Comparison of ENCODE assay signal across 28 cellular contexts in the genomic region with DNA sequence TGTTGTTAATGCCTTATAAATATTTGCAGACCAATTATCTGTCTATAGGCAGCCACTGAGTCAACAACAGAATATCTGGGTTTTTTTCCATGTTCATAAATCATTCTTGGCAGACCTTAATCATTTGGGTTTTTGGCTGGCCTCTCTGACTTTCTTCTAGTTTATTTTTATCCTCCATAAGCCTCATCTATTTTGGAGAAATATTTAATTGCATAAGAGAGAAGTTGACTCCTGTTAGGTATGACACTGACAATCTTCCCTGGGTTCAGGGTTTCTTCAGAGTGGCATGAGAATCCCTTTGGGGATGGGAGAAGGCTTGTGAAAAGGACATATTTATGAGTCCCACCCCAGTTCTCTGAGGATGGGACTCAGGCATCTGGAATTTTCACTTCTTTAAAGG.
"Had no signal": no experiment of that assay in that cellular context is flagged by ENCODE, and none has a peak within 500 bp of the region (broad histone marks: within the 10 kb centered on the region; RNA-seq: fewer than 3 reads in every experiment).

No MANE protein-coding gene starts in this region.

- H3K9me3 ChIP-seq: SJCRH30 had no signal

- H3K36me3 ChIP-seq: brain microvascular endothelial cell, SJCRH30 had no signal

- ATAC-seq: activated CD8-positive, alpha-beta T cell treated with anti-CD3 and anti-CD28 coated beads for 36 hours; activated T-cell treated with anti-CD3 and anti-CD28 coated beads, Interleukin-2, amount 50 U/mL, for 72 hours; activated T-helper 17 cell treated with anti-CD3 and anti-CD28 coated beads, Interleukin-2, amount 50 U/mL, for 72 hours had no signal

- H3K4me1 ChIP-seq: SJCRH30 had no signal

- H3K27ac ChIP-seq: brain microvascular endothelial cell, PC-9, RWPE1, SJCRH30, SK-N-MC had no signal

- FAIRE-seq: RCC 7860, TTC549 had no signal

- H3K27me3 ChIP-seq: brain microvascular endothelial cell, SJCRH30 had no signal

- H3K4me3 ChIP-seq: PC-9, SJCRH30, SK-N-MC had no signal

- DNase-seq: activated CD4-positive, alpha-beta T cell treated with anti-CD3 and anti-CD28 coated beads, Interleukin-2, amount 10 ng/mL, durations not matched to agents 24 days and 14 days; activated CD4-positive, alpha-beta T cell treated with anti-CD3 and anti-CD28 coated beads, Interleukin-2, amount 50 U/mL, for 4 hours; activated CD8-positive, alpha-beta T cell treated with anti-CD3 and anti-CD28 coated beads for 36 hours; activated effector memory CD4-positive, alpha-beta T cell treated with anti-CD3 and anti-CD28 coated beads, Interleukin-2, amount 50 U/mL, for 16 hours; activated naive CD4-positive, alpha-beta T cell; activated naive CD4-positive, alpha-beta T cell treated with anti-CD3 and anti-CD28 coated beads, Interleukin-2, amount 50 U/mL, for 16 hours; activated naive CD8-positive, alpha-beta T cell treated with anti-CD3 and anti-CD28 coated beads for 36 hours; activated T-cell treated with anti-CD3 and anti-CD28 coated beads, Interleukin-2, amount 50 U/mL, for 1 hour; activated T-cell treated with anti-CD3 and anti-CD28 coated beads, Interleukin-2, amount 50 U/mL, for 72 hours; amniotic stem cell; aorta; brain microvascular endothelial cell; central memory CD4-positive, alpha-beta T cell; Karpas-422; KBM-7; NCI-H1436 treated with DMSO at 0.1 percent for 48 hours; NCI-H187 treated with DMSO at 0.1 percent for 48 hours; NCI-H2081 treated with DMSO at 0.1 percent for 48 hours; NCI-H226; NCI-H524 treated with DMSO at 0.1 percent for 48 hours; PC-9; SHP77; SJCRH30 had no signal
